ENCODE assay signal across 11 cellular contexts in the genomic region with DNA sequence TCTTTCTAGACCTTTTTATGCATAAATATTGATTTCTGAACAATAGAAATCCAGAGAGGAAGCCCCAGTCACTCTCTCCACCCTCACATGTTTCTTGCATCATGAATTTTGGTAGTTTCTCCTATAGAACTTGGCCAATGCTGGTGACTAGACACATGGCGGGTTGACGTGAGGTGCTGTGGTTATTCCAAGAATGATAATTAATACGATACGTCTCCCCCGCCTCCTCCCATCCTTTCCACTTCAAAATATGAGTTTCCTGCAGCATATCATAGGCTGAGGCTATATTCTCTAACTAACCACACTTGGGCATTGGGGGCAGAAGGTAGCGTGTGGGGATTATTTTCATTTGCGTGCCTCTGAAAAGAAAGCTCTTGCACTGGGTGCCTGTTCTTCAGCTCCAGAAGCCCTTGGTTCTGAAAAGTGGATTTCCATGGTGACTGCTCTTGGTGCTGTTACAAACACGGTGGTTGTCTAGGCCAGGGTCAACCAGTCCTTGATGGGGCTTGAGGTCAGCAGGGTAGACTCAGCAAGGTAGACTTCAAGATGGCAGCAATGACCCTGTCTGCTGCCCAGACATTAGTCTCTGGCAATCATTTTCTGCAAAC. TPM values are rescaled to one million over a fixed set of nuclear protein-coding genes. Genes with fewer than 3 reads are reported as not detected.
DNase-seq lines count a peak whose midpoint lies in the region; ATAC-seq and TF ChIP-seq lines count a peak whose summit lies in the region.
"Had no signal": no experiment of that assay in that cellular context is flagged by ENCODE, and none has a peak within 500 bp of the region (broad histone marks: within the 10 kb centered on the region; RNA-seq: fewer than 3 reads in every experiment).

No MANE protein-coding gene starts in this region.

- H3K4me2 ChIP-seq in smooth muscle cell, result no peak overlapping the region

- H3K4me3 Mint-ChIP-seq in CD8-positive, alpha-beta T cell, result peak overlapping the region; percentile 42
- no peak overlapping the region for H3K4me3 Mint-ChIP-seq in dendritic cell treated with granulocyte-macrophage colony-stimulating factor and Interleukin-4, amounts not matched to agents 40 ng/mL and 50 ng/mL, for 4 days
- no peak overlapping the region for H3K4me3 Mint-ChIP-seq in chondrocyte (ENCODE audit: unreplicated experiment)

- H3K27ac ChIP-seq in CD8-positive, alpha-beta T cell (ENCODE audit: low read depth, low read length), result no peak overlapping the region
- peak overlapping the region; percentile 90 for H3K27ac ChIP-seq in smooth muscle cell (ENCODE audit: low read depth)

- CTCF ChIA-PET in CD8-positive, alpha-beta T cell (lab: Charles Lee), result interaction anchor here (1.4 to 1.9 kb wide), 2 partner anchors 77 to 78 kb away, joined by 7 to 10 read pairs; no protein-coding TSS in a partner anchor

- H3K4me3 ChIP-seq in CD8-positive, alpha-beta T cell (ENCODE audit: low read depth, low read length), result no peak overlapping the region
- no peak overlapping the region for H3K4me3 ChIP-seq in smooth muscle cell

- H2AFZ ChIP-seq in smooth muscle cell (ENCODE audit: low read depth), result no peak overlapping the region

- H3K79me2 ChIP-seq in smooth muscle cell (ENCODE audit: low read depth), result no peaks in the 10 kb centered on the region

- no peaks in the 10 kb centered on the region for H3K9me3 ChIP-seq in CD8-positive, alpha-beta T cell (ENCODE audit: low read length)
- no peaks in the 10 kb centered on the region for H3K9me3 ChIP-seq in smooth muscle cell (replicated peaks; ENCODE audit: low read depth)

- H3K4me1 Mint-ChIP-seq in CD8-positive, alpha-beta T cell (ENCODE audit: low read depth), result peaks cover 85% of the 10 kb centered on the region
- peaks cover 81% of the 10 kb centered on the region for H3K4me1 Mint-ChIP-seq in dendritic cell treated with granulocyte-macrophage colony-stimulating factor and Interleukin-4, amounts not matched to agents 40 ng/mL and 50 ng/mL, for 4 days (ENCODE audit: low read depth)
- H3K4me1 Mint-ChIP-seq in chondrocyte (ENCODE audit: low read depth), result peaks cover 11% of the 10 kb centered on the region

- ATAC-seq in CD8-positive, alpha-beta T cell, result peak; percentile 15
- ATAC-seq in activated CD4-positive, CD25-positive, alpha-beta regulatory T cell treated with anti-CD3 and anti-CD28 coated beads, Interleukin-2, amount 50 U/mL, for 24 hours, result peak; percentile 61 to 67
- ATAC-seq in HG03159 (IDR thresholded peaks at IDR 0.05; ENCODE audit: unreplicated experiment), result no peak

- POLR2A ChIA-PET in CD8-positive, alpha-beta T cell (lab: Charles Lee), result no interaction called here

- no peaks in the 10 kb centered on the region for H3K27me3 ChIP-seq in CD8-positive, alpha-beta T cell (ENCODE audit: insufficient read depth, low read length)
- no peaks in the 10 kb centered on the region for H3K27me3 ChIP-seq in smooth muscle cell (ENCODE audit: low read depth)

- no peak for TF ChIP-seq CTCF in CD8-positive, alpha-beta T cell (IDR thresholded peaks at IDR 0.05)
- TF ChIP-seq CTCF in smooth muscle cell (IDR thresholded peaks at IDR 0.05; ENCODE audit: borderline replicate concordance, insufficient read depth, poor library complexity, severe bottlenecking) (no peak), chondrocyte (IDR thresholded peaks at IDR 0.05) (no peak)

- intact Hi-C loops in CD8-positive, alpha-beta T cell (cut with DNase I, micrococcal nuclease), result no loop called here
- intact Hi-C loops in dendritic cell treated with granulocyte-macrophage colony-stimulating factor and Interleukin-4, amounts not matched to agents 40 ng/mL and 50 ng/mL, for 4 days (cut with micrococcal nuclease), result no loop called here

- no peak for DNase-seq in CD8-positive, alpha-beta T cell
- DNase-seq in smooth muscle cell (lab: John Stamatoyannopoulos, UW; ENCODE audit: unreplicated experiment) (no peak), GDM1 (lab: John Stamatoyannopoulos, UW) (no peak), chondrocyte (ENCODE audit: low spot score) (no peak), NCI-H1048 (lab: John Stamatoyannopoulos, UW) (no peak)
- DNase-seq: Calu3, kidney glomerular epithelial cell, NCI-H446 had no signal

- 92% methylated on average over 8 of the region's 8 CpGs for WGBS in smooth muscle cell (ENCODE audit: low lambda C conversion rate)

- peaks cover 50% of the 10 kb centered on the region for H3K4me1 ChIP-seq in CD8-positive, alpha-beta T cell (ENCODE audit: insufficient read depth, low read length)
- H3K4me1 ChIP-seq in smooth muscle cell (ENCODE audit: low read depth), result peaks cover 4% of the 10 kb centered on the region

- no peaks in the 10 kb centered on the region for H4K20me1 ChIP-seq in smooth muscle cell (ENCODE audit: low read depth)

- peaks cover 26% of the 10 kb centered on the region for H3F3A ChIP-seq in smooth muscle cell (ENCODE audit: low read depth)

- no peaks in the 10 kb centered on the region for H3K27me3 Mint-ChIP-seq in CD8-positive, alpha-beta T cell (ENCODE audit: low read depth)
- no peaks in the 10 kb centered on the region for H3K27me3 Mint-ChIP-seq in dendritic cell treated with granulocyte-macrophage colony-stimulating factor and Interleukin-4, amounts not matched to agents 40 ng/mL and 50 ng/mL, for 4 days
- no peaks in the 10 kb centered on the region for H3K27me3 Mint-ChIP-seq in chondrocyte (ENCODE audit: low read depth)

- peak overlapping the region; percentile 24 for H3K27ac Mint-ChIP-seq in CD8-positive, alpha-beta T cell
- peak overlapping the region; percentile 27 for H3K27ac Mint-ChIP-seq in dendritic cell treated with granulocyte-macrophage colony-stimulating factor and Interleukin-4, amounts not matched to agents 40 ng/mL and 50 ng/mL, for 4 days
- H3K27ac Mint-ChIP-seq in chondrocyte (ENCODE audit: unreplicated experiment), result no peak overlapping the region

- no peak overlapping the region for H3K9ac ChIP-seq in smooth muscle cell (ENCODE audit: low read depth)

- no peaks in the 10 kb centered on the region for H3K9me3 Mint-ChIP-seq in CD8-positive, alpha-beta T cell
- no peaks in the 10 kb centered on the region for H3K9me3 Mint-ChIP-seq in dendritic cell treated with granulocyte-macrophage colony-stimulating factor and Interleukin-4, amounts not matched to agents 40 ng/mL and 50 ng/mL, for 4 days
- H3K9me3 Mint-ChIP-seq in chondrocyte (ENCODE audit: low read depth), result no peaks in the 10 kb centered on the region

- H3K36me3 Mint-ChIP-seq in CD8-positive, alpha-beta T cell, result peaks cover 29% of the 10 kb centered on the region
- H3K36me3 Mint-ChIP-seq in dendritic cell treated with granulocyte-macrophage colony-stimulating factor and Interleukin-4, amounts not matched to agents 40 ng/mL and 50 ng/mL, for 4 days (ENCODE audit: low read depth), result peaks cover 9% of the 10 kb centered on the region
- H3K36me3 Mint-ChIP-seq in chondrocyte (ENCODE audit: low read depth), result no peaks in the 10 kb centered on the region

- H3K36me3 ChIP-seq in CD8-positive, alpha-beta T cell (ENCODE audit: insufficient read depth, low read length), result no peaks in the 10 kb centered on the region
- H3K36me3 ChIP-seq in smooth muscle cell (ENCODE audit: low read depth), result no peaks in the 10 kb centered on the region

RNA-seq across cellular contexts. Expression of gene TNFSF10, which starts 5.3 kb away (rescaled TPM):
- total RNA-seq in CD8-positive, alpha-beta T cell, result 1 to 10 TPM; 3.6 to 4.1 TPM
- total RNA-seq in smooth muscle cell, result 18.3 and 37.1 TPM in 2 replicates
- polyA plus RNA-seq in smooth muscle cell, result 16.4 and 22.4 TPM in 2 replicates
- total RNA-seq in chondrocyte, result not detected in 3 replicates
